ENCODE assay signal across 14 cellular contexts in genomic region chr15:77715860-77716259, GRCh38.
DNase-seq lines count a peak whose midpoint lies in the region; ATAC-seq and TF ChIP-seq lines count a peak whose summit lies in the region.
"Had no signal": no experiment of that assay in that cellular context is flagged by ENCODE, and none has a peak within 500 bp of the region (broad histone marks: within the 10 kb centered on the region; RNA-seq: fewer than 3 reads in every experiment).

No MANE protein-coding gene starts in this region.

- H3K4me1 ChIP-seq in mucosa of descending colon (ENCODE audit: low read depth): no peaks in the 10 kb centered on the region
- H3K4me1 ChIP-seq: Caco-2 had no signal

- peak; percentile 81 for DNase-seq in LNCaP clone FGC (ENCODE audit: low read depth)
- no peak for DNase-seq in mucosa of descending colon
- DNase-seq in activated T-cell treated with anti-CD3 and anti-CD28 coated beads for 4 hours: no peak
- DNase-seq in NCI-H526 (lab: John Stamatoyannopoulos, UW): no peak
- DNase-seq: ACHN; BE2C; C1 segment of cervical spinal cord; Caco-2; CD4-positive, alpha-beta T cell; GM23248; HCEC 1CT had no signal

- no peaks in the 10 kb centered on the region for H3K9me3 ChIP-seq in mucosa of descending colon
- H3K9me3 ChIP-seq: BE2C, Caco-2 had no signal

- intact Hi-C loops in mucosa of descending colon (cut with DNase I, micrococcal nuclease): no loop called here

- TF ChIP-seq CTCF in LNCaP clone FGC (IDR thresholded peaks at IDR 0.05; ENCODE audit: control insufficient read depth, extremely low read depth, insufficient read depth) (no peak), VCaP (conservative IDR thresholded peaks at IDR 0.05) (no peak), mucosa of descending colon (IDR thresholded peaks at IDR 0.05) (no peak)

- peak; percentile 61 for ATAC-seq in mucosa of descending colon
- ATAC-seq in GM21367 (IDR thresholded peaks at IDR 0.05; ENCODE audit: unreplicated experiment): no peak

- H3K36me3 ChIP-seq in mucosa of descending colon (ENCODE audit: low read depth): no peaks in the 10 kb centered on the region
- H3K36me3 ChIP-seq: BE2C had no signal

- peak overlapping the region; percentile 80 for H3K27ac ChIP-seq in VCaP
- H3K27ac ChIP-seq: GM23248, HL-60 had no signal

- H3K4me3 ChIP-seq in LNCaP clone FGC (ENCODE audit: low read depth, low read length) (no peak overlapping the region), mucosa of descending colon (no peak overlapping the region)
- H3K4me3 ChIP-seq: GM23248 had no signal
